In the genomic region with DNA sequence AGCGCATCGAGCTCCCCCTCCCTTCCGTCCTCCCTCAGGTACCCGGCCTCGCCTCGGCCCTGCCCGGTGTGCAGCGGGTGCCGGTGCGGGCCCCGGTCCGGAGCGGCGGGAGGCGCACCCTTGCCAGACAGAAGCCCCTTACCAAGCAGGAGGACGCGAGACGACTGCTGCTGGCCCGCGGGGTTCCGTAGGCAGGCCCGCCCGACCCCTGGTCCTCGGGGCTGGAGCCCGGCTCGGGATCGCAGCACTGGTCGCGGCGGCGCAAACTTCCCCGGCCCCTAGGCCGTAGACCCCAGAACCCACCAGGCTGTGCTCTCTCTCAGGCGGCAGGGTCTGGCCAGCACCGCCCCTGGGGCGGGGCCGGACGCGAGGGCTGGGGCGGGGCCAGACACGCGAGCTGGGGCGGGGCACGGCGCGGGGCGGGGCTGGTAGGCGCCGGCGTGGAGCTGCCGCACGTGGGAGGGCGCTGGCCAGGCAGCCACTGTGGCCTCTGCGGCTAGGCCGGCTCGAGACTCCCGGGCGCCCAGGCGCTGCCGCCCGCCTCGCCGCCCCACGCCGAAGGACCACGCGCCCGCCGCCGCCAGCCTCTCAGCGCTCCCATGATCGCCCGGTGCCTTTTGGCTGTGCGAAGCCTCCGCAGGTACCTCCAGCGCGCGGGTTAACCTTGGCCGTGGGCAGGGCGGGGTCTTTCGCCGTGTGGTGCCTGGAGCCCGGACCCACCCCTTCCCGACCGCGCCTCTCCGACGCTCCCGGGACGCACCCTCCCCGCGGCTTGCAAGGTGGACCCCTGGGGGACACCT, we compare ENCODE assay signal across 1 cellular context.
TF ChIP-seq lines count a peak whose summit lies in the region.

A gene (plus strand): TSS at position 431 of the 800 bp plus-strand sequence. CDS start 169 bp downstream, at position 600.
A gene with protein sequence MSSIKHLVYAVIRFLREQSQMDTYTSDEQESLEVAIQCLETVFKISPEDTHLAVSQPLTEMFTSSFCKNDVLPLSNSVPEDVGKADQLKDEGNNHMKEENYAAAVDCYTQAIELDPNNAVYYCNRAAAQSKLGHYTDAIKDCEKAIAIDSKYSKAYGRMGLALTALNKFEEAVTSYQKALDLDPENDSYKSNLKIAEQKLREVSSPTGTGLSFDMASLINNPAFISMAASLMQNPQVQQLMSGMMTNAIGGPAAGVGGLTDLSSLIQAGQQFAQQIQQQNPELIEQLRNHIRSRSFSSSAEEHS (minus strand): TSS at position 335 of the 800 bp plus-strand sequence. CDS start 1,302 bp downstream, outside the sequence.

TF ChIP-seq in HEK293, 187 proteins besides CTCF, POLR2A, EP300 and RAD21 (continued from another document and continues in another):
- TF ChIP-seq ZNF121 (tag by site-specific recombination; IDR thresholded peaks at IDR 0.05), result 0 out of 2 replicates have a peak, but pooled peaks have one; percentile 48
- no peak for TF ChIP-seq BCL11A (tag by site-specific recombination; IDR thresholded peaks at IDR 0.05; ENCODE audit: low read depth)
- TF ChIP-seq ZNF2 (tag by site-specific recombination; IDR thresholded peaks at IDR 0.05), result peak; percentile 68; the same call in 1 of the 2 replicates
- no peak for TF ChIP-seq ZNF140 (tag by site-specific recombination; IDR thresholded peaks at IDR 0.05)
- TF ChIP-seq BCL11B (tag by site-specific recombination; IDR thresholded peaks at IDR 0.05; ENCODE audit: low read depth), result peak; percentile 20; the same call in 1 of the 2 replicates
- no peak for TF ChIP-seq ZNF426 (tag by site-specific recombination; IDR thresholded peaks at IDR 0.05)
- no peak for TF ChIP-seq ZNF658 (tag by site-specific recombination; IDR thresholded peaks at IDR 0.05)
- no peak for TF ChIP-seq ZNF391 (tag by site-specific recombination; IDR thresholded peaks at IDR 0.05; ENCODE audit: borderline replicate concordance, low read depth)
- TF ChIP-seq, protein P1, sequence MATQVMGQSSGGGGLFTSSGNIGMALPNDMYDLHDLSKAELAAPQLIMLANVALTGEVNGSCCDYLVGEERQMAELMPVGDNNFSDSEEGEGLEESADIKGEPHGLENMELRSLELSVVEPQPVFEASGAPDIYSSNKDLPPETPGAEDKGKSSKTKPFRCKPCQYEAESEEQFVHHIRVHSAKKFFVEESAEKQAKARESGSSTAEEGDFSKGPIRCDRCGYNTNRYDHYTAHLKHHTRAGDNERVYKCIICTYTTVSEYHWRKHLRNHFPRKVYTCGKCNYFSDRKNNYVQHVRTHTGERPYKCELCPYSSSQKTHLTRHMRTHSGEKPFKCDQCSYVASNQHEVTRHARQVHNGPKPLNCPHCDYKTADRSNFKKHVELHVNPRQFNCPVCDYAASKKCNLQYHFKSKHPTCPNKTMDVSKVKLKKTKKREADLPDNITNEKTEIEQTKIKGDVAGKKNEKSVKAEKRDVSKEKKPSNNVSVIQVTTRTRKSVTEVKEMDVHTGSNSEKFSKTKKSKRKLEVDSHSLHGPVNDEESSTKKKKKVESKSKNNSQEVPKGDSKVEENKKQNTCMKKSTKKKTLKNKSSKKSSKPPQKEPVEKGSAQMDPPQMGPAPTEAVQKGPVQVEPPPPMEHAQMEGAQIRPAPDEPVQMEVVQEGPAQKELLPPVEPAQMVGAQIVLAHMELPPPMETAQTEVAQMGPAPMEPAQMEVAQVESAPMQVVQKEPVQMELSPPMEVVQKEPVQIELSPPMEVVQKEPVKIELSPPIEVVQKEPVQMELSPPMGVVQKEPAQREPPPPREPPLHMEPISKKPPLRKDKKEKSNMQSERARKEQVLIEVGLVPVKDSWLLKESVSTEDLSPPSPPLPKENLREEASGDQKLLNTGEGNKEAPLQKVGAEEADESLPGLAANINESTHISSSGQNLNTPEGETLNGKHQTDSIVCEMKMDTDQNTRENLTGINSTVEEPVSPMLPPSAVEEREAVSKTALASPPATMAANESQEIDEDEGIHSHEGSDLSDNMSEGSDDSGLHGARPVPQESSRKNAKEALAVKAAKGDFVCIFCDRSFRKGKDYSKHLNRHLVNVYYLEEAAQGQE (tag by site-specific recombination; IDR thresholded peaks at IDR 0.05), result peak; percentile 4; the same call in 1 of the 2 replicates
- 0 out of 2 replicates have a peak, but pooled peaks have one; percentile 22 for TF ChIP-seq HOXC10 (CRISPR knock-in tag; IDR thresholded peaks at IDR 0.05)
- TF ChIP-seq, protein P2, sequence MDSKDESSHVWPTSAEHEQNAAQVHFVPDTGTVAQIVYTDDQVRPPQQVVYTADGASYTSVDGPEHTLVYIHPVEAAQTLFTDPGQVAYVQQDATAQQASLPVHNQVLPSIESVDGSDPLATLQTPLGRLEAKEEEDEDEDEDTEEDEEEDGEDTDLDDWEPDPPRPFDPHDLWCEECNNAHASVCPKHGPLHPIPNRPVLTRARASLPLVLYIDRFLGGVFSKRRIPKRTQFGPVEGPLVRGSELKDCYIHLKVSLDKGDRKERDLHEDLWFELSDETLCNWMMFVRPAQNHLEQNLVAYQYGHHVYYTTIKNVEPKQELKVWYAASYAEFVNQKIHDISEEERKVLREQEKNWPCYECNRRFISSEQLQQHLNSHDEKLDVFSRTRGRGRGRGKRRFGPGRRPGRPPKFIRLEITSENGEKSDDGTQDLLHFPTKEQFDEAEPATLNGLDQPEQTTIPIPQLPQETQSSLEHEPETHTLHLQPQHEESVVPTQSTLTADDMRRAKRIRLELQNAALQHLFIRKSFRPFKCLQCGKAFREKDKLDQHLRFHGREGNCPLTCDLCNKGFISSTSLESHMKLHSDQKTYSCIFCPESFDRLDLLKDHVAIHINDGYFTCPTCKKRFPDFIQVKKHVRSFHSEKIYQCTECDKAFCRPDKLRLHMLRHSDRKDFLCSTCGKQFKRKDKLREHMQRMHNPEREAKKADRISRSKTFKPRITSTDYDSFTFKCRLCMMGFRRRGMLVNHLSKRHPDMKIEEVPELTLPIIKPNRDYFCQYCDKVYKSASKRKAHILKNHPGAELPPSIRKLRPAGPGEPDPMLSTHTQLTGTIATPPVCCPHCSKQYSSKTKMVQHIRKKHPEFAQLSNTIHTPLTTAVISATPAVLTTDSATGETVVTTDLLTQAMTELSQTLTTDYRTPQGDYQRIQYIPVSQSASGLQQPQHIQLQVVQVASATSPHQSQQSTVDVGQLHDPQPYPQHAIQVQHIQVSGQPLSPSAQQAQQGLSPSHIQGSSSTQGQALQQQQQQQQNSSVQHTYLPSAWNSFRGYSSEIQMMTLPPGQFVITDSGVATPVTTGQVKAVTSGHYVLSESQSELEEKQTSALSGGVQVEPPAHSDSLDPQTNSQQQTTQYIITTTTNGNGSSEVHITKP (tag by site-specific recombination; IDR thresholded peaks at IDR 0.05), result no peak
- no peak for TF ChIP-seq MEIS1 (CRISPR knock-in tag; IDR thresholded peaks at IDR 0.05; ENCODE audit: borderline replicate concordance)
- TF ChIP-seq WT1 (tag by site-specific recombination; IDR thresholded peaks at IDR 0.05), result no peak
- TF ChIP-seq HOXD13 (CRISPR knock-in tag; IDR thresholded peaks at IDR 0.05; ENCODE audit: borderline replicate concordance), result no peak
- TF ChIP-seq ZNF48 (tag by site-specific recombination; IDR thresholded peaks at IDR 0.05), result no peak
- no peak for TF ChIP-seq ZNF132 (tag by site-specific recombination; IDR thresholded peaks at IDR 0.05; ENCODE audit: borderline replicate concordance)
- no peak for TF ChIP-seq ZNF354C (tag by site-specific recombination; IDR thresholded peaks at IDR 0.05; ENCODE audit: borderline replicate concordance, low read depth)
- TF ChIP-seq ZNF184 (tag by site-specific recombination; IDR thresholded peaks at IDR 0.05), result no peak
- no peak for TF ChIP-seq ZNF239 (tag by site-specific recombination; IDR thresholded peaks at IDR 0.05)
- TF ChIP-seq REPIN1 (tag by site-specific recombination; IDR thresholded peaks at IDR 0.05; ENCODE audit: low read depth), result no peak
- no peak for TF ChIP-seq ZNF169 (tag by site-specific recombination; IDR thresholded peaks at IDR 0.05)
- peak; percentile 85 for TF ChIP-seq ZNF335 (tag by site-specific recombination; conservative IDR thresholded peaks at IDR 0.05)
- TF ChIP-seq ZIC2 (tag by site-specific recombination; IDR thresholded peaks at IDR 0.05), result peak; percentile 78
- no peak for TF ChIP-seq ZBTB21 (tag by site-specific recombination; IDR thresholded peaks at IDR 0.05)
- TF ChIP-seq ZNF624 (tag by site-specific recombination; IDR thresholded peaks at IDR 0.05), result no peak
- TF ChIP-seq ZNF530 (tag by site-specific recombination; IDR thresholded peaks at IDR 0.05; ENCODE audit: low read depth), result no peak
- TF ChIP-seq ZNF548 (tag by site-specific recombination; IDR thresholded peaks at IDR 0.05), result no peak
- TF ChIP-seq, protein P3, sequence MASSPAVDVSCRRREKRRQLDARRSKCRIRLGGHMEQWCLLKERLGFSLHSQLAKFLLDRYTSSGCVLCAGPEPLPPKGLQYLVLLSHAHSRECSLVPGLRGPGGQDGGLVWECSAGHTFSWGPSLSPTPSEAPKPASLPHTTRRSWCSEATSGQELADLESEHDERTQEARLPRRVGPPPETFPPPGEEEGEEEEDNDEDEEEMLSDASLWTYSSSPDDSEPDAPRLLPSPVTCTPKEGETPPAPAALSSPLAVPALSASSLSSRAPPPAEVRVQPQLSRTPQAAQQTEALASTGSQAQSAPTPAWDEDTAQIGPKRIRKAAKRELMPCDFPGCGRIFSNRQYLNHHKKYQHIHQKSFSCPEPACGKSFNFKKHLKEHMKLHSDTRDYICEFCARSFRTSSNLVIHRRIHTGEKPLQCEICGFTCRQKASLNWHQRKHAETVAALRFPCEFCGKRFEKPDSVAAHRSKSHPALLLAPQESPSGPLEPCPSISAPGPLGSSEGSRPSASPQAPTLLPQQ (tag by site-specific recombination; IDR thresholded peaks at IDR 0.05), result peak; percentile 8; the same call in 1 of the 2 replicates
- TF ChIP-seq, protein P4, sequence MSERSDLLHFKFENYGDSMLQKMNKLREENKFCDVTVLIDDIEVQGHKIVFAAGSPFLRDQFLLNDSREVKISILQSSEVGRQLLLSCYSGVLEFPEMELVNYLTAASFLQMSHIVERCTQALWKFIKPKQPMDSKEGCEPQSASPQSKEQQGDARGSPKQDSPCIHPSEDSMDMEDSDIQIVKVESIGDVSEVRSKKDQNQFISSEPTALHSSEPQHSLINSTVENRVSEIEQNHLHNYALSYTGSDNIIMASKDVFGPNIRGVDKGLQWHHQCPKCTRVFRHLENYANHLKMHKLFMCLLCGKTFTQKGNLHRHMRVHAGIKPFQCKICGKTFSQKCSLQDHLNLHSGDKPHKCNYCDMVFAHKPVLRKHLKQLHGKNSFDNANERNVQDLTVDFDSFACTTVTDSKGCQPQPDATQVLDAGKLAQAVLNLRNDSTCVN (tag by site-specific recombination; optimal IDR thresholded peaks at IDR 0.05), result peak; percentile 62
- TF ChIP-seq ZNF223 (tag by site-specific recombination; IDR thresholded peaks at IDR 0.05), result no peak
- TF ChIP-seq, protein P5, sequence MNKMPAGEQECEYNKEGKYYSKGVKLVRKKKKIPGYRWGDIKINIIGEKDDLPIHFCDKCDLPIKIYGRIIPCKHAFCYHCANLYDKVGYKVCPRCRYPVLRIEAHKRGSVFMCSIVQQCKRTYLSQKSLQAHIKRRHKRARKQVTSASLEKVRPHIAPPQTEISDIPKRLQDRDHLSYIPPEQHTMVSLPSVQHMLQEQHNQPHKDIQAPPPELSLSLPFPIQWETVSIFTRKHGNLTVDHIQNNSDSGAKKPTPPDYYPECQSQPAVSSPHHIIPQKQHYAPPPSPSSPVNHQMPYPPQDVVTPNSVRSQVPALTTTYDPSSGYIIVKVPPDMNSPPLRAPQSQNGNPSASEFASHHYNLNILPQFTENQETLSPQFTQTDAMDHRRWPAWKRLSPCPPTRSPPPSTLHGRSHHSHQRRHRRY (tag by site-specific recombination; IDR thresholded peaks at IDR 0.05), result no peak
- TF ChIP-seq ZBTB8A (tag by site-specific recombination; IDR thresholded peaks at IDR 0.05), result peak; percentile 59; the same call in 1 of the 2 replicates
- TF ChIP-seq, protein P6, sequence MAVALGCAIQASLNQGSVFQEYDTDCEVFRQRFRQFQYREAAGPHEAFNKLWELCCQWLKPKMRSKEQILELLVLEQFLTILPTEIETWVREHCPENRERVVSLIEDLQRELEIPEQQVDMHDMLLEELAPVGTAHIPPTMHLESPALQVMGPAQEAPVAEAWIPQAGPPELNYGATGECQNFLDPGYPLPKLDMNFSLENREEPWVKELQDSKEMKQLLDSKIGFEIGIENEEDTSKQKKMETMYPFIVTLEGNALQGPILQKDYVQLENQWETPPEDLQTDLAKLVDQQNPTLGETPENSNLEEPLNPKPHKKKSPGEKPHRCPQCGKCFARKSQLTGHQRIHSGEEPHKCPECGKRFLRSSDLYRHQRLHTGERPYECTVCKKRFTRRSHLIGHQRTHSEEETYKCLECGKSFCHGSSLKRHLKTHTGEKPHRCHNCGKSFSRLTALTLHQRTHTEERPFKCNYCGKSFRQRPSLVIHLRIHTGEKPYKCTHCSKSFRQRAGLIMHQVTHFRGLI (tag by site-specific recombination; IDR thresholded peaks at IDR 0.05), result 0 out of 2 replicates have a peak, but pooled peaks have one; percentile 24
- TF ChIP-seq, protein P7, sequence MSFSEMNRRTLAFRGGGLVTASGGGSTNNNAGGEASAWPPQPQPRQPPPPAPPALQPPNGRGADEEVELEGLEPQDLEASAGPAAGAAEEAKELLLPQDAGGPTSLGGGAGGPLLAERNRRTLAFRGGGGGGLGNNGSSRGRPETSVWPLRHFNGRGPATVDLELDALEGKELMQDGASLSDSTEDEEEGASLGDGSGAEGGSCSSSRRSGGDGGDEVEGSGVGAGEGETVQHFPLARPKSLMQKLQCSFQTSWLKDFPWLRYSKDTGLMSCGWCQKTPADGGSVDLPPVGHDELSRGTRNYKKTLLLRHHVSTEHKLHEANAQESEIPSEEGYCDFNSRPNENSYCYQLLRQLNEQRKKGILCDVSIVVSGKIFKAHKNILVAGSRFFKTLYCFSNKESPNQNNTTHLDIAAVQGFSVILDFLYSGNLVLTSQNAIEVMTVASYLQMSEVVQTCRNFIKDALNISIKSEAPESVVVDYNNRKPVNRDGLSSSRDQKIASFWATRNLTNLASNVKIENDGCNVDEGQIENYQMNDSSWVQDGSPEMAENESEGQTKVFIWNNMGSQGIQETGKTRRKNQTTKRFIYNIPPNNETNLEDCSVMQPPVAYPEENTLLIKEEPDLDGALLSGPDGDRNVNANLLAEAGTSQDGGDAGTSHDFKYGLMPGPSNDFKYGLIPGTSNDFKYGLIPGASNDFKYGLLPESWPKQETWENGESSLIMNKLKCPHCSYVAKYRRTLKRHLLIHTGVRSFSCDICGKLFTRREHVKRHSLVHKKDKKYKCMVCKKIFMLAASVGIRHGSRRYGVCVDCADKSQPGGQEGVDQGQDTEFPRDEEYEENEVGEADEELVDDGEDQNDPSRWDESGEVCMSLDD (tag by site-specific recombination; IDR thresholded peaks at IDR 0.05), result no peak
- no peak for TF ChIP-seq MYNN (tag by site-specific recombination; IDR thresholded peaks at IDR 0.05; ENCODE audit: borderline replicate concordance)
- TF ChIP-seq, protein P8, sequence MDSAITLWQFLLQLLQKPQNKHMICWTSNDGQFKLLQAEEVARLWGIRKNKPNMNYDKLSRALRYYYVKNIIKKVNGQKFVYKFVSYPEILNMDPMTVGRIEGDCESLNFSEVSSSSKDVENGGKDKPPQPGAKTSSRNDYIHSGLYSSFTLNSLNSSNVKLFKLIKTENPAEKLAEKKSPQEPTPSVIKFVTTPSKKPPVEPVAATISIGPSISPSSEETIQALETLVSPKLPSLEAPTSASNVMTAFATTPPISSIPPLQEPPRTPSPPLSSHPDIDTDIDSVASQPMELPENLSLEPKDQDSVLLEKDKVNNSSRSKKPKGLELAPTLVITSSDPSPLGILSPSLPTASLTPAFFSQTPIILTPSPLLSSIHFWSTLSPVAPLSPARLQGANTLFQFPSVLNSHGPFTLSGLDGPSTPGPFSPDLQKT (IDR thresholded peaks at IDR 0.05; ENCODE audit: borderline replicate concordance, low read depth, low read length), result no peak
- no peak for TF ChIP-seq ZNF768 (tag by site-specific recombination; IDR thresholded peaks at IDR 0.05)
- TF ChIP-seq ZNF776 (tag by site-specific recombination; IDR thresholded peaks at IDR 0.05; ENCODE audit: borderline replicate concordance), result no peak
- TF ChIP-seq ZNF433 (tag by site-specific recombination; IDR thresholded peaks at IDR 0.05; ENCODE audit: low read depth), result no peak
- TF ChIP-seq ZFHX2 (tag by site-specific recombination; conservative IDR thresholded peaks at IDR 0.05), result peak; percentile 50
